In the genomic region with DNA sequence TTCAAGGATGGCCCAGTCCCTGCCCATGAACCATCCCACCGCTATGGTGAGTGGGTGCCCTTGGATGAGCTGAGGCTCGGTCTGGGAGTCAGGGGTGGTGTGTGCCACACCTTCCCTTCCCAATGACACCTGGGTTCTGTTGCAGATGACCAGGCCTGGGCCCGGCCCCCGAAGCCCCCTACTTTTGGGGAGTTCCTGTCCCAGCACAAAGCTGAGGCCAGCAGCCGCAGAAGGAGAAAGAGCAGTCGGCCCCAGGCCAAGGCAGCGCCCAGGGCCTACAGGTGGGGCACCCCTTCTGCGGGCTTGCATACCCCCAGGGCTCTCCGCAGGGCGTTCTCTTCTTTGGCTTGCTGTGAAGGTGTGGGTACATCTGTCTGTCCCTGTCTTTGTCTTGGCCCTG, we compare ENCODE assay signal across 25 cellular contexts. TPM values are rescaled to one million over a fixed set of nuclear protein-coding genes. Genes with fewer than 3 reads are reported as not detected.
DNase-seq lines count a peak whose midpoint lies in the region; ATAC-seq and TF ChIP-seq lines count a peak whose summit lies in the region.
"Had no signal": no experiment of that assay in that cellular context is flagged by ENCODE, and none has a peak within 500 bp of the region (broad histone marks: within the 10 kb centered on the region; RNA-seq: fewer than 3 reads in every experiment).

No MANE protein-coding gene starts in this region.

- peaks cover 0 to 68% (median 50%) of the 10 kb centered on the region in 6 donors for H3K36me3 ChIP-seq in spleen

- peak overlapping the region; percentile 28 for H3K27ac Mint-ChIP-seq in activated CD8-positive, alpha-beta T cell treated with anti-CD3 and anti-CD28 coated beads, Interleukin-2, amount 10 ng/mL, durations not matched to agents 7 days and 5 days
- H3K27ac Mint-ChIP-seq in activated CD8-positive, alpha-beta T cell treated with anti-CD3 and anti-CD28 coated beads for 36 hours: no peak overlapping the region
- peak overlapping the region in 2 of 3 experiments; percentile 48 to 76; a peak in 3 of 7 replicates for H3K27ac Mint-ChIP-seq in H9
- H3K27ac Mint-ChIP-seq in central memory CD8-positive, alpha-beta T cell (ENCODE audit: low read depth): peak overlapping the region; percentile 92
- H3K27ac Mint-ChIP-seq in activated naive CD8-positive, alpha-beta T cell treated with anti-CD3 and anti-CD28 coated beads for 36 hours: no peak overlapping the region

- TF ChIP-seq CTCF in activated CD8-positive, alpha-beta T cell treated with anti-CD3 and anti-CD28 coated beads for 36 hours (IDR thresholded peaks at IDR 0.05): no peak
- TF ChIP-seq CTCF in H9 (conservative IDR thresholded peaks at IDR 0.05) (no peak), spleen (IDR thresholded peaks at IDR 0.05 in 8 of 11, conservative IDR thresholded peaks at IDR 0.05 in 3 of 11) (no peak)

- H3K9me3 ChIP-seq in H9 (ENCODE audit: control insufficient read depth, low read depth, low read length): no peaks in the 10 kb centered on the region
- no peaks in the 10 kb centered on the region for H3K9me3 ChIP-seq in spleen
- H3K9me3 ChIP-seq: BLaER1 had no signal

- intact Hi-C loops in activated CD8-positive, alpha-beta T cell treated with anti-CD3 and anti-CD28 coated beads for 36 hours (cut with micrococcal nuclease): no loop called here
- intact Hi-C loops in spleen (cut with DNase I; ENCODE audit: low total_unique reads): no loop called here

- no peaks in the 10 kb centered on the region for H3K27me3 Mint-ChIP-seq in activated CD8-positive, alpha-beta T cell treated with anti-CD3 and anti-CD28 coated beads, Interleukin-2, amount 10 ng/mL, durations not matched to agents 7 days and 5 days (ENCODE audit: low read depth)
- H3K27me3 Mint-ChIP-seq in activated CD8-positive, alpha-beta T cell treated with anti-CD3 and anti-CD28 coated beads for 36 hours: no peaks in the 10 kb centered on the region
- peaks cover 3% of the 10 kb centered on the region for H3K27me3 Mint-ChIP-seq in H9 (ENCODE audit: low read depth)
- H3K27me3 Mint-ChIP-seq in central memory CD8-positive, alpha-beta T cell: no peaks in the 10 kb centered on the region
- H3K27me3 Mint-ChIP-seq in activated naive CD8-positive, alpha-beta T cell treated with anti-CD3 and anti-CD28 coated beads for 36 hours: no peaks in the 10 kb centered on the region
- H3K27me3 Mint-ChIP-seq: CD4-positive, alpha-beta memory T cell had no signal

- H3K4me1 Mint-ChIP-seq in activated CD8-positive, alpha-beta T cell treated with anti-CD3 and anti-CD28 coated beads, Interleukin-2, amount 10 ng/mL, durations not matched to agents 7 days and 5 days (ENCODE audit: low read depth): peaks cover 15% of the 10 kb centered on the region
- peaks cover 13% of the 10 kb centered on the region for H3K4me1 Mint-ChIP-seq in activated CD8-positive, alpha-beta T cell treated with anti-CD3 and anti-CD28 coated beads for 36 hours (ENCODE audit: low read depth)
- peaks cover 17 to 21% of the 10 kb centered on the region in 2 experiments for H3K4me1 Mint-ChIP-seq in H9
- H3K4me1 Mint-ChIP-seq in central memory CD8-positive, alpha-beta T cell: peaks cover 23% of the 10 kb centered on the region
- H3K4me1 Mint-ChIP-seq in activated naive CD8-positive, alpha-beta T cell treated with anti-CD3 and anti-CD28 coated beads for 36 hours: peaks cover 12% of the 10 kb centered on the region

- no peak overlapping the region for H3K56ac ChIP-seq in H9 (ENCODE audit: insufficient read length, low read depth, low read length)

- H3K18ac ChIP-seq in H9 (ENCODE audit: insufficient read length, low read depth, low read length): no peak overlapping the region

- TF ChIP-seq POLR2A in spleen (IDR thresholded peaks at IDR 0.05): no peak

- H3K4me1 ChIP-seq in H9 (ENCODE audit: insufficient read depth, low read length) (peaks cover 5% of the 10 kb centered on the region), spleen (peaks cover 4 to 57% (median 26%) of the 10 kb centered on the region in 6 donors)

- H3K36me3 Mint-ChIP-seq in activated CD8-positive, alpha-beta T cell treated with anti-CD3 and anti-CD28 coated beads, Interleukin-2, amount 10 ng/mL, durations not matched to agents 7 days and 5 days (ENCODE audit: low read depth): peaks cover 40% of the 10 kb centered on the region
- peaks cover 17% of the 10 kb centered on the region for H3K36me3 Mint-ChIP-seq in activated CD8-positive, alpha-beta T cell treated with anti-CD3 and anti-CD28 coated beads for 36 hours (ENCODE audit: low read depth)
- H3K36me3 Mint-ChIP-seq in H9 (ENCODE audit: insufficient read depth in 1 of 3, low read depth in 3 of 3): peaks cover 24 to 46% (median 45%) of the 10 kb centered on the region in 3 experiments
- H3K36me3 Mint-ChIP-seq in central memory CD8-positive, alpha-beta T cell (ENCODE audit: insufficient read depth): peaks cover 45% of the 10 kb centered on the region
- peaks cover 9% of the 10 kb centered on the region for H3K36me3 Mint-ChIP-seq in activated naive CD8-positive, alpha-beta T cell treated with anti-CD3 and anti-CD28 coated beads for 36 hours

- H3K23ac ChIP-seq in H9 (ENCODE audit: insufficient read length, low read depth, low read length): no peak overlapping the region

- ATAC-seq in activated CD8-positive, alpha-beta T cell treated with anti-CD3 and anti-CD28 coated beads, Interleukin-2, amount 10 ng/mL, durations not matched to agents 7 days and 5 days: no peak
- ATAC-seq in activated CD8-positive, alpha-beta T cell treated with anti-CD3 and anti-CD28 coated beads for 36 hours: no peak
- ATAC-seq in central memory CD8-positive, alpha-beta T cell (replicated peaks; ENCODE audit: extremely low read depth, poor library complexity, severe bottlenecking): no peak
- no peak for ATAC-seq in HG02885 (IDR thresholded peaks at IDR 0.05; ENCODE audit: poor library complexity, unreplicated experiment)
- ATAC-seq: GM12878, HepG2 had no signal

- no peaks in the 10 kb centered on the region for H4K20me1 ChIP-seq in H9 (ENCODE audit: control insufficient read depth, insufficient read depth, insufficient read length)

- DNase-seq in activated CD8-positive, alpha-beta T cell treated with anti-CD3 and anti-CD28 coated beads, Interleukin-2, amount 10 ng/mL, durations not matched to agents 7 days and 5 days: no peak
- no peak for DNase-seq in activated CD8-positive, alpha-beta T cell treated with anti-CD3 and anti-CD28 coated beads for 36 hours
- DNase-seq in H9: no peak
- DNase-seq in central memory CD8-positive, alpha-beta T cell (ENCODE audit: low spot score in 2 of 2): no peak
- peak; percentile 76 for DNase-seq in spleen
- no peak for DNase-seq in SIG-M5 (lab: John Stamatoyannopoulos, UW)
- no peak for DNase-seq in activated naive CD8-positive, alpha-beta T cell treated with anti-CD3 and anti-CD28 coated beads for 36 hours
- DNase-seq: CD4-positive, alpha-beta memory T cell; COR-L47; GOT3; KBM-7; MV-4-11; NCI-H1105; NCI-H1436 treated with DMSO at 0.1 percent for 48 hours; NCI-H1930; NCI-H2107; NCI-H524 treated with DMSO at 0.1 percent for 48 hours; NCI-H774 had no signal

- no CpG with 5 or more reads among the region's 10 CpGs for WGBS in H9 (ENCODE audit: extremely low coverage, insufficient read length, low lambda C conversion rate)
- WGBS in spleen, 5 donors: 91 to 96% (median 95%) methylated on average over 9 to 10 of the region's 10 CpGs

- H2BK5ac ChIP-seq in H9 (ENCODE audit: insufficient read length, low read length): no peak overlapping the region

- H2BK20ac ChIP-seq in H9 (ENCODE audit: low read depth, low read length, poor library complexity, severe bottlenecking): no peak overlapping the region

- no peak overlapping the region for H2BK15ac ChIP-seq in H9 (ENCODE audit: low read depth, low read length)

- no peak overlapping the region for H3K4me3 ChIP-seq in spleen
- H3K4me3 ChIP-seq: BLaER1, GM12878 had no signal

- no peak overlapping the region for H2AK5ac ChIP-seq in H9 (ENCODE audit: insufficient read length, low read length)

- no peak overlapping the region for H3K4ac ChIP-seq in H9 (ENCODE audit: low read depth, low read length)

- no peak overlapping the region for H3K9ac ChIP-seq in H9 (ENCODE audit: extremely low read depth, insufficient read length, low read length)
- H3K9ac ChIP-seq: BLaER1 had no signal

- no peak overlapping the region for H2BK12ac ChIP-seq in H9 (ENCODE audit: insufficient read length, low read depth, low read length)

- H3K79me1 ChIP-seq in H9 (ENCODE audit: insufficient read depth, low read depth, low read length, poor library complexity, severe bottlenecking): no peaks in the 10 kb centered on the region

- no peak overlapping the region for H2BK120ac ChIP-seq in H9 (ENCODE audit: low read depth, low read length, poor library complexity, severe bottlenecking)

- H3K79me2 ChIP-seq in H9 (ENCODE audit: insufficient read depth, low read length): no peaks in the 10 kb centered on the region

- no peak overlapping the region for H3K4me2 ChIP-seq in H9 (ENCODE audit: insufficient read depth, insufficient read length, low read length)
- H3K4me2 ChIP-seq: BLaER1 had no signal

- H3K14ac ChIP-seq in H9 (ENCODE audit: insufficient read depth, low read length): no peak overlapping the region

- H2AFZ ChIP-seq in H9 (ENCODE audit: low read length): no peak overlapping the region

- CTCF ChIA-PET in activated CD8-positive, alpha-beta T cell treated with anti-CD3 and anti-CD28 coated beads, Interleukin-2, amount 10 ng/mL, durations not matched to agents 7 days and 5 days (lab: Charles Lee): interaction anchor here (1.5 kb wide), 1 partner anchor 9 kb away, joined by 3 read pairs; no protein-coding TSS in a partner anchor
- CTCF ChIA-PET in activated CD8-positive, alpha-beta T cell treated with anti-CD3 and anti-CD28 coated beads for 36 hours (lab: Charles Lee): interaction anchor here (1.4 kb wide), 1 partner anchor 26 kb away, joined by 3 read pairs; no protein-coding TSS in a partner anchor

- no peaks in the 10 kb centered on the region for H3K9me3 Mint-ChIP-seq in activated CD8-positive, alpha-beta T cell treated with anti-CD3 and anti-CD28 coated beads, Interleukin-2, amount 10 ng/mL, durations not matched to agents 7 days and 5 days (ENCODE audit: insufficient read depth)
- no peaks in the 10 kb centered on the region for H3K9me3 Mint-ChIP-seq in activated CD8-positive, alpha-beta T cell treated with anti-CD3 and anti-CD28 coated beads for 36 hours
- H3K9me3 Mint-ChIP-seq in H9: no peaks in the 10 kb centered on the region
- H3K9me3 Mint-ChIP-seq in central memory CD8-positive, alpha-beta T cell: no peaks in the 10 kb centered on the region
- no peaks in the 10 kb centered on the region for H3K9me3 Mint-ChIP-seq in activated naive CD8-positive, alpha-beta T cell treated with anti-CD3 and anti-CD28 coated beads for 36 hours
- H3K9me3 Mint-ChIP-seq: CD4-positive, alpha-beta memory T cell had no signal

- POLR2A ChIA-PET in activated CD8-positive, alpha-beta T cell treated with anti-CD3 and anti-CD28 coated beads, Interleukin-2, amount 10 ng/mL, durations not matched to agents 7 days and 5 days (lab: Charles Lee): interaction anchor here (1.6 kb wide), 1 partner anchor 13 kb away, joined by 6 read pairs; no protein-coding TSS in a partner anchor
- POLR2A ChIA-PET in activated CD8-positive, alpha-beta T cell treated with anti-CD3 and anti-CD28 coated beads for 36 hours (lab: Charles Lee): interaction anchor here (0.7 kb wide), 1 partner anchor 26 kb away, joined by 3 read pairs; no protein-coding TSS in a partner anchor

- H3K27me3 ChIP-seq in H9 (ENCODE audit: insufficient read depth, low read length) (no peaks in the 10 kb centered on the region), spleen (replicated peaks in 1 of 7) (no peaks in the 10 kb centered on the region)

- H4K8ac ChIP-seq in H9 (replicated peaks; ENCODE audit: insufficient read length, low read depth, low read length): no peak overlapping the region

- peaks cover 17% of the 10 kb centered on the region for H3K23me2 ChIP-seq in H9 (ENCODE audit: insufficient read length, low read depth, low read length, poor library complexity, severe bottlenecking)

- no peak overlapping the region for H4K91ac ChIP-seq in H9 (ENCODE audit: insufficient read length, low read depth, low read length)

- no peak overlapping the region for H3K27ac ChIP-seq in H9 (ENCODE audit: insufficient read length, low read depth, low read length)
- H3K27ac ChIP-seq in spleen: no peak overlapping the region
- H3K27ac ChIP-seq: BLaER1 had no signal

- no peak overlapping the region for H4K5ac ChIP-seq in H9 (ENCODE audit: insufficient read length, low read depth, low read length)

- H3T11ph ChIP-seq in H9 (ENCODE audit: low read length): no peak overlapping the region

- H3K4me3 Mint-ChIP-seq in activated CD8-positive, alpha-beta T cell treated with anti-CD3 and anti-CD28 coated beads, Interleukin-2, amount 10 ng/mL, durations not matched to agents 7 days and 5 days: no peak overlapping the region
- H3K4me3 Mint-ChIP-seq in activated CD8-positive, alpha-beta T cell treated with anti-CD3 and anti-CD28 coated beads for 36 hours: no peak overlapping the region
- H3K4me3 Mint-ChIP-seq in H9: no peak overlapping the region
- no peak overlapping the region for H3K4me3 Mint-ChIP-seq in central memory CD8-positive, alpha-beta T cell
- H3K4me3 Mint-ChIP-seq in activated naive CD8-positive, alpha-beta T cell treated with anti-CD3 and anti-CD28 coated beads for 36 hours: no peak overlapping the region

RNA-seq across cellular contexts. Expression of a gene that starts 4.3 kb away (rescaled TPM):
- total RNA-seq in activated CD8-positive, alpha-beta T cell treated with anti-CD3 and anti-CD28 coated beads, Interleukin-2, amount 10 ng/mL, durations not matched to agents 7 days and 5 days: 10 to 100 TPM; 12.9 to 14.3 TPM
- total RNA-seq in activated CD8-positive, alpha-beta T cell treated with anti-CD3 and anti-CD28 coated beads for 36 hours: 10 to 100 TPM; 11.4 to 12.7 TPM
- 8.5 and 9.2 TPM in 2 replicates for total RNA-seq in H9 (2021)
- 10 to 100 TPM in 4 of 7 donors, 1 to 10 TPM in 3; 3.9 to 19.8 (median 13.8) TPM for total RNA-seq in spleen
- 10 to 100 TPM in 2 of 3 donors, 1 to 10 TPM in 1; 8.1 to 12.9 (median 11.3) TPM for polyA plus RNA-seq in spleen
- 10 to 100 TPM in 1 of 2 experiments, 1 to 10 TPM in 1; 9.8 to 10.6 TPM for total RNA-seq in activated naive CD8-positive, alpha-beta T cell treated with anti-CD3 and anti-CD28 coated beads for 36 hours

RNA-seq across cellular contexts. Expression of a gene that starts 14.1 kb away (rescaled TPM):
- 10 to 100 TPM; 30.0 to 32.1 TPM for total RNA-seq in activated CD8-positive, alpha-beta T cell treated with anti-CD3 and anti-CD28 coated beads, Interleukin-2, amount 10 ng/mL, durations not matched to agents 7 days and 5 days
- total RNA-seq in activated CD8-positive, alpha-beta T cell treated with anti-CD3 and anti-CD28 coated beads for 36 hours: 10 to 100 TPM; 24.4 to 27.0 TPM
- total RNA-seq in H9 (2021): 34.4 and 36.9 TPM in 2 replicates
- 10 to 100 TPM; 13.0 to 43.0 (median 32.6) TPM for total RNA-seq in spleen
- 10 to 100 TPM; 11.0 to 38.7 (median 15.9) TPM for polyA plus RNA-seq in spleen
- 10 to 100 TPM; 28.4 to 29.3 TPM for total RNA-seq in activated naive CD8-positive, alpha-beta T cell treated with anti-CD3 and anti-CD28 coated beads for 36 hours

RNA-seq across cellular contexts. Expression of a gene that starts 39.3 kb away (rescaled TPM):
- total RNA-seq in activated CD8-positive, alpha-beta T cell treated with anti-CD3 and anti-CD28 coated beads, Interleukin-2, amount 10 ng/mL, durations not matched to agents 7 days and 5 days: 1 to 10 TPM; 1.0 to 1.8 TPM
- total RNA-seq in activated CD8-positive, alpha-beta T cell treated with anti-CD3 and anti-CD28 coated beads for 36 hours: 1 to 10 TPM in 1 of 2 experiments, under 1 TPM in 1; 0.65 to 2.2 TPM
- 1.8 TPM in 2 replicates for total RNA-seq in H9 (2021)
- 100 to 1,000 TPM in 1 of 7 donors, 10 to 100 TPM in 6; 33.1 to 124 (median 64.0) TPM for total RNA-seq in spleen
- polyA plus RNA-seq in spleen: 1 to 10 TPM; 4.0 to 9.4 (median 4.6) TPM
- 1 to 10 TPM; 1.4 to 1.8 TPM for total RNA-seq in activated naive CD8-positive, alpha-beta T cell treated with anti-CD3 and anti-CD28 coated beads for 36 hours
- total RNA-seq: A172, HT1080, LHCN-M2 had no signal
- polyA plus RNA-seq: CD4-positive, alpha-beta memory T cell had no signal

RNA-seq across cellular contexts. Expression of a gene that starts 39.4 kb away (rescaled TPM):
- total RNA-seq in activated CD8-positive, alpha-beta T cell treated with anti-CD3 and anti-CD28 coated beads, Interleukin-2, amount 10 ng/mL, durations not matched to agents 7 days and 5 days: 10 to 100 TPM; 15.7 to 16.8 TPM
- total RNA-seq in activated CD8-positive, alpha-beta T cell treated with anti-CD3 and anti-CD28 coated beads for 36 hours: 10 to 100 TPM; 23.2 to 26.2 TPM
- total RNA-seq in H9 (2021) (23.2 and 24.8 TPM in 2 replicates), spleen (10 to 100 TPM in 6 of 7 donors, 1 to 10 TPM in 1; 6.3 to 17.0 (median 11.3) TPM)
- 10 to 100 TPM in 1 of 3 donors, 1 to 10 TPM in 2; 7.1 to 12.6 (median 9.5) TPM for polyA plus RNA-seq in spleen
- total RNA-seq in activated naive CD8-positive, alpha-beta T cell treated with anti-CD3 and anti-CD28 coated beads for 36 hours: 10 to 100 TPM; 12.5 to 13.3 TPM

Comparison
In these comparisons a context has a peak if more than half of its experiments do, and no peak if none do; other contexts are left out.
1. H3K27ac Mint-ChIP-seq: peak in activated CD8-positive, alpha-beta T cell treated with anti-CD3 and anti-CD28 coated beads, Interleukin-2, amount 10 ng/mL, durations not matched to agents 7 days and 5 days (single experiment), H9 (2 of 3) and central memory CD8-positive, alpha-beta T cell (single experiment); none in activated CD8-positive, alpha-beta T cell treated with anti-CD3 and anti-CD28 coated beads for 36 hours (single experiment) and activated naive CD8-positive, alpha-beta T cell treated with anti-CD3 and anti-CD28 coated beads for 36 hours (single experiment).
2. RNA of a gene that starts 39.3 kb away (total RNA-seq): 33.1 to 124 TPM in spleen; 0.65 to 2.2 TPM in activated CD8-positive, alpha-beta T cell treated with anti-CD3 and anti-CD28 coated beads for 36 hours, 1.8 TPM in H9, 1.0 to 1.8 TPM in activated CD8-positive, alpha-beta T cell treated with anti-CD3 and anti-CD28 coated beads, Interleukin-2, amount 10 ng/mL, durations not matched to agents 7 days and 5 days and 1.4 to 1.8 TPM in activated naive CD8-positive, alpha-beta T cell treated with anti-CD3 and anti-CD28 coated beads for 36 hours; every median in the first group is over 10 times any median in the second.